In genomic region chr5:135327429-135328127, GRCh38 we compare ENCODE assay signal across 1 cellular context.
TF ChIP-seq lines count a peak whose summit lies in the region.

No MANE protein-coding gene starts in this region.

TF ChIP-seq in IMR-90, 13 proteins besides CTCF, POLR2A, EP300 and RAD21:
- no peak for TF ChIP-seq RFX5 (IDR thresholded peaks at IDR 0.05; ENCODE audit: low read depth, low read length)
- no peak for TF ChIP-seq ELK1 (IDR thresholded peaks at IDR 0.05; ENCODE audit: borderline replicate concordance, low read depth, low read length)
- TF ChIP-seq CEBPB (IDR thresholded peaks at IDR 0.05; ENCODE audit: low read depth, low read length), result no peak
- TF ChIP-seq SMC3 (IDR thresholded peaks at IDR 0.05; ENCODE audit: low read depth, low read length), result no peak
- TF ChIP-seq CHD1 (IDR thresholded peaks at IDR 0.05; ENCODE audit: low read depth, low read length), result no peak
- TF ChIP-seq MAZ (IDR thresholded peaks at IDR 0.05; ENCODE audit: borderline replicate concordance, low read depth, low read length), result no peak
- no peak for TF ChIP-seq MXI1 (IDR thresholded peaks at IDR 0.05; ENCODE audit: borderline replicate concordance, low read depth, low read length)
- no peak for TF ChIP-seq BHLHE40 (IDR thresholded peaks at IDR 0.05; ENCODE audit: low read depth, low read length)
- no peak for TF ChIP-seq RCOR1 (IDR thresholded peaks at IDR 0.05; ENCODE audit: insufficient replicate concordance, low read length)
- no peak for TF ChIP-seq FOS (IDR thresholded peaks at IDR 0.05; ENCODE audit: low read depth, low read length)
- no peak for TF ChIP-seq NFE2L2 (IDR thresholded peaks at IDR 0.05; ENCODE audit: low read depth, low read length)
- TF ChIP-seq MAFK (IDR thresholded peaks at IDR 0.05; ENCODE audit: low read depth, low read length), result no peak
- TF ChIP-seq USF2 (IDR thresholded peaks at IDR 0.05; ENCODE audit: low read depth, low read length), result no peak
TF ChIP-seq in IMR-90: peak in this region for 0.
